ENCODE assay signal across 1 cellular context in the genomic region with DNA sequence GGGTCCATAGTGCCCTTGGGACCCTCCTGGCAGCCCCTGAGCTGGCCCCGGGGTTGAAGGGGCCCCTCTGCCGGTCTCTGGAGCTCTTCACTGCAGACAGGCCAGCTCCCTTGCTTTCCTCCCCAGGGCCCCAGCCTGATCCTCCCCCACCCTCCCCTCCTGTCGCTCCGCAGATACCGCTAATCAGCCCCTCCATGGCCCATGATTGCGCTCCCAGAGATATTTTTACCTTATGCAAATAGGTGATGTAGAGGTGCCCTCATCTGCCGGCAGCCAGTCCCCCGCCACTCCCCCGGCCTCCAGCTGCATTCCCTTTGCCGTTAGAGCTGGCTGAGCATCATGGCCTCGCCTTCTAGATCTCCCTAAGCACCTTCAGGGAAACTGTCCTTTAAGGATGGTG.
A peak's percentile ranks its signal among the peaks of the same experiment; 100 is the strongest.
TF ChIP-seq lines count a peak whose summit lies in the region.

No MANE protein-coding gene starts in this region.

TF ChIP-seq in K562, 482 proteins besides CTCF, POLR2A, EP300 and RAD21 (continued from another document and continues in another):
- TF ChIP-seq TEAD4 (IDR thresholded peaks at IDR 0.05; ENCODE audit: low read length) = peak; percentile 65
- no peak for TF ChIP-seq TEAD4 (CRISPR knock-in tag; IDR thresholded peaks at IDR 0.05; ENCODE audit: borderline replicate concordance)
- no peak for TF ChIP-seq SNRNP70 (optimal IDR thresholded peaks at IDR 0.05; ENCODE audit: low read depth, low read length)
- TF ChIP-seq ZNF134 (CRISPR knock-in tag; conservative IDR thresholded peaks at IDR 0.05) = no peak
- TF ChIP-seq, protein P1, sequence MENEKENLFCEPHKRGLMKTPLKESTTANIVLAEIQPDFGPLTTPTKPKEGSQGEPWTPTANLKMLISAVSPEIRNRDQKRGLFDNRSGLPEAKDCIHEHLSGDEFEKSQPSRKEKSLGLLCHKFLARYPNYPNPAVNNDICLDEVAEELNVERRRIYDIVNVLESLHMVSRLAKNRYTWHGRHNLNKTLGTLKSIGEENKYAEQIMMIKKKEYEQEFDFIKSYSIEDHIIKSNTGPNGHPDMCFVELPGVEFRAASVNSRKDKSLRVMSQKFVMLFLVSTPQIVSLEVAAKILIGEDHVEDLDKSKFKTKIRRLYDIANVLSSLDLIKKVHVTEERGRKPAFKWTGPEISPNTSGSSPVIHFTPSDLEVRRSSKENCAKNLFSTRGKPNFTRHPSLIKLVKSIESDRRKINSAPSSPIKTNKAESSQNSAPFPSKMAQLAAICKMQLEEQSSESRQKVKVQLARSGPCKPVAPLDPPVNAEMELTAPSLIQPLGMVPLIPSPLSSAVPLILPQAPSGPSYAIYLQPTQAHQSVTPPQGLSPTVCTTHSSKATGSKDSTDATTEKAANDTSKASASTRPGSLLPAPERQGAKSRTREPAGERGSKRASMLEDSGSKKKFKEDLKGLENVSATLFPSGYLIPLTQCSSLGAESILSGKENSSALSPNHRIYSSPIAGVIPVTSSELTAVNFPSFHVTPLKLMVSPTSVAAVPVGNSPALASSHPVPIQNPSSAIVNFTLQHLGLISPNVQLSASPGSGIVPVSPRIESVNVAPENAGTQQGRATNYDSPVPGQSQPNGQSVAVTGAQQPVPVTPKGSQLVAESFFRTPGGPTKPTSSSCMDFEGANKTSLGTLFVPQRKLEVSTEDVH (IDR thresholded peaks at IDR 0.05; ENCODE audit: low read depth, partially characterized antibody) = no peak
- no peak for TF ChIP-seq CCNT2 (IDR thresholded peaks at IDR 0.05; ENCODE audit: borderline replicate concordance, extremely low read depth, insufficient read length, low read depth, low read length)
- TF ChIP-seq, protein P2, sequence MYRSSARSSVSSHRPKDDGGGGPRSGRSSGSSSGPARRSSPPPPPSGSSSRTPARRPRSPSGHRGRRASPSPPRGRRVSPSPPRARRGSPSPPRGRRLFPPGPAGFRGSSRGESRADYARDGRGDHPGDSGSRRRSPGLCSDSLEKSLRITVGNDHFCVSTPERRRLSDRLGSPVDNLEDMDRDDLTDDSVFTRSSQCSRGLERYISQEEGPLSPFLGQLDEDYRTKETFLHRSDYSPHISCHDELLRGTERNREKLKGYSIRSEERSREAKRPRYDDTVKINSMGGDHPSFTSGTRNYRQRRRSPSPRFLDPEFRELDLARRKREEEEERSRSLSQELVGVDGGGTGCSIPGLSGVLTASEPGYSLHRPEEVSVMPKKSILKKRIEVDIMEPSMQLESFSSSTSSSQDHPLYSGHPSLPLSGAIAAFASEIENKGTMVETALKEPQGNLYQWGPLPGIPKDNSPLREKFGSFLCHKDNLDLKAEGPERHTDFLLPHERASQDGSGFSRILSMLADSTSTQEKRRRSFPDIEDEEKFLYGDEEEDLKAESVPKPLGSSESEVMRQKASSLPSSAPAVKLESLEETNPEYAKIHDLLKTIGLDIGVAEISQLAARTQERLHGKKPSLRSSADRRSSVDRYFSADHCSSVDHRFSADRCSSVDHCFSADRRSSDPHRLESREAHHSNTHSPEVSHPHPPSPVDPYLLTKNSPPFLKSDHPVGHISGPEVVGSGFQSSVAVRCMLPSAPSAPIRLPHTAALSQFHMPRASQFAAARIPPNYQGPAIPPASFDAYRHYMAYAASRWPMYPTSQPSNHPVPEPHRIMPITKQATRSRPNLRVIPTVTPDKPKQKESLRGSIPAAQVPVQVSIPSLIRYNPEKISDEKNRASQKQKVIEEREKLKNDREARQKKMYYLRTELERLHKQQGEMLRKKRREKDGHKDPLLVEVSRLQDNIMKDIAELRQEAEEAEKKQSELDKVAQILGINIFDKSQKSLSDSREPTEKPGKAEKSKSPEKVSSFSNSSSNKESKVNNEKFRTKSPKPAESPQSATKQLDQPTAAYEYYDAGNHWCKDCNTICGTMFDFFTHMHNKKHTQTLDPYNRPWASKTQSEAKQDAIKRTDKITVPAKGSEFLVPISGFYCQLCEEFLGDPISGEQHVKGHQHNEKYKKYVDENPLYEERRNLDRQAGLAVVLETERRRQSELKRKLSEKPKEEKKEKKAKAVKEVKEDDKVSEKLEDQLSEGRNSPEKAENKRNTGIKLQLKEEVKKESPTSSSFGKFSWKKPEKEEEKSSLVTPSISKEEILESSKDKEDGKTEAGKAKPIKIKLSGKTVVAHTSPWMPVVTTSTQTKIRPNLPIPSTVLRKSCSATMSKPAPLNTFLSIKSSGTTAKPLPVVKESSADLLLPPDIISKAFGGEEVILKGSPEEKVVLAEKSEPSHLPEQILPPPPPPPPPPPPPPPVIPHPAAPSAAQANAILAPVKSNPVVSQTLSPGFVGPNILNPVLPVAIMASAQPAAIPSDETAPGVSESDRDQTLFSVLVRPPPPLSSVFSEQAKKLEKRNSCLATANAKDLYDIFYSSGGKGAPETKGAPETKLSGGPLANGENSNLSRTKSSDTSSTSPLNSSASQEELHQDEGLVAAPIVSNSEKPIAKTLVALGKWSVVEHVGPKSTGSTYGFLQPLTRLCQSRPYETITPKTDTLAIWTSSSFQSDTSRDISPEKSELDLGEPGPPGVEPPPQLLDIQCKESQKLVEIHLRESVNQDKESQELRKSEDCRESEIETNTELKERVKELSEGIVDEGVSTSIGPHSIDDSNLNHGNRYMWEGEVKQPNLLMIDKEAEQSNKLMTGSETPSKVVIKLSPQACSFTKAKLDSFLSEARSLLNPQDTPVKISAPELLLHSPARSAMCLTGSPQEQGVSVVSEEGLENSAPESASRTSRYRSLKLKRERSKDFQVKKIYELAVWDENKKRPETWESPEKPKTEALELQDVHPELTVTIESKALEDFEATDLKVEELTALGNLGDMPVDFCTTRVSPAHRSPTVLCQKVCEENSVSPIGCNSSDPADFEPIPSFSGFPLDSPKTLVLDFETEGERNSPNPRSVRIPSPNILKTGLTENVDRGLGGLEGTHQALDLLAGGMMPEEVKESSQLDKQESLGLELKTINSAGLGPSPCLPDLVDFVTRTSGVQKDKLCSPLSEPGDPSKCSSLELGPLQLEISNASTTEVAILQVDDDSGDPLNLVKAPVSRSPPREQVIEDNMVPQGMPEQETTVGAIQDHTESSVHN (IDR thresholded peaks at IDR 0.05; ENCODE audit: borderline replicate concordance in 1 of 2, low read depth in 1 of 2) = no peak
- no peak for TF ChIP-seq WHSC1 (IDR thresholded peaks at IDR 0.05; ENCODE audit: low read length)
- TF ChIP-seq, protein P3, sequence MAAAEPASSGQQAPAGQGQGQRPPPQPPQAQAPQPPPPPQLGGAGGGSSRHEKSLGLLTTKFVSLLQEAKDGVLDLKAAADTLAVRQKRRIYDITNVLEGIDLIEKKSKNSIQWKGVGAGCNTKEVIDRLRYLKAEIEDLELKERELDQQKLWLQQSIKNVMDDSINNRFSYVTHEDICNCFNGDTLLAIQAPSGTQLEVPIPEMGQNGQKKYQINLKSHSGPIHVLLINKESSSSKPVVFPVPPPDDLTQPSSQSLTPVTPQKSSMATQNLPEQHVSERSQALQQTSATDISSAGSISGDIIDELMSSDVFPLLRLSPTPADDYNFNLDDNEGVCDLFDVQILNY (CRISPR knock-in tag; IDR thresholded peaks at IDR 0.05) = no peak
- no peak for TF ChIP-seq POLR2G (IDR thresholded peaks at IDR 0.05; ENCODE audit: low read depth, low read length)
- TF ChIP-seq, protein P4, sequence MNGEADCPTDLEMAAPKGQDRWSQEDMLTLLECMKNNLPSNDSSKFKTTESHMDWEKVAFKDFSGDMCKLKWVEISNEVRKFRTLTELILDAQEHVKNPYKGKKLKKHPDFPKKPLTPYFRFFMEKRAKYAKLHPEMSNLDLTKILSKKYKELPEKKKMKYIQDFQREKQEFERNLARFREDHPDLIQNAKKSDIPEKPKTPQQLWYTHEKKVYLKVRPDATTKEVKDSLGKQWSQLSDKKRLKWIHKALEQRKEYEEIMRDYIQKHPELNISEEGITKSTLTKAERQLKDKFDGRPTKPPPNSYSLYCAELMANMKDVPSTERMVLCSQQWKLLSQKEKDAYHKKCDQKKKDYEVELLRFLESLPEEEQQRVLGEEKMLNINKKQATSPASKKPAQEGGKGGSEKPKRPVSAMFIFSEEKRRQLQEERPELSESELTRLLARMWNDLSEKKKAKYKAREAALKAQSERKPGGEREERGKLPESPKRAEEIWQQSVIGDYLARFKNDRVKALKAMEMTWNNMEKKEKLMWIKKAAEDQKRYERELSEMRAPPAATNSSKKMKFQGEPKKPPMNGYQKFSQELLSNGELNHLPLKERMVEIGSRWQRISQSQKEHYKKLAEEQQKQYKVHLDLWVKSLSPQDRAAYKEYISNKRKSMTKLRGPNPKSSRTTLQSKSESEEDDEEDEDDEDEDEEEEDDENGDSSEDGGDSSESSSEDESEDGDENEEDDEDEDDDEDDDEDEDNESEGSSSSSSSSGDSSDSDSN (IDR thresholded peaks at IDR 0.05; ENCODE audit: borderline replicate concordance in 1 of 2, low read depth in 2 of 2, low read length in 2 of 2) = 0 out of 4 replicates have a peak, but pooled peaks of 1 of the 2 experiments have one; percentile 41
- TF ChIP-seq, protein P5, sequence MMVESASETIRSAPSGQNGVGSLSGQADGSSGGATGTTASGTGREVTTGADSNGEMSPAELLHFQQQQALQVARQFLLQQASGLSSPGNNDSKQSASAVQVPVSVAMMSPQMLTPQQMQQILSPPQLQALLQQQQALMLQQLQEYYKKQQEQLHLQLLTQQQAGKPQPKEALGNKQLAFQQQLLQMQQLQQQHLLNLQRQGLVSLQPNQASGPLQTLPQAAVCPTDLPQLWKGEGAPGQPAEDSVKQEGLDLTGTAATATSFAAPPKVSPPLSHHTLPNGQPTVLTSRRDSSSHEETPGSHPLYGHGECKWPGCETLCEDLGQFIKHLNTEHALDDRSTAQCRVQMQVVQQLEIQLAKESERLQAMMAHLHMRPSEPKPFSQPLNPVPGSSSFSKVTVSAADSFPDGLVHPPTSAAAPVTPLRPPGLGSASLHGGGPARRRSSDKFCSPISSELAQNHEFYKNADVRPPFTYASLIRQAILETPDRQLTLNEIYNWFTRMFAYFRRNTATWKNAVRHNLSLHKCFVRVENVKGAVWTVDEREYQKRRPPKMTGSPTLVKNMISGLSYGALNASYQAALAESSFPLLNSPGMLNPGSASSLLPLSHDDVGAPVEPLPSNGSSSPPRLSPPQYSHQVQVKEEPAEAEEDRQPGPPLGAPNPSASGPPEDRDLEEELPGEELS (CRISPR knock-in tag; IDR thresholded peaks at IDR 0.05; ENCODE audit: borderline replicate concordance) = no peak
- TF ChIP-seq XRCC3 (IDR thresholded peaks at IDR 0.05) = no peak
- TF ChIP-seq NR1H2 (CRISPR knock-in tag; IDR thresholded peaks at IDR 0.05) = no peak
- TF ChIP-seq, protein P6, sequence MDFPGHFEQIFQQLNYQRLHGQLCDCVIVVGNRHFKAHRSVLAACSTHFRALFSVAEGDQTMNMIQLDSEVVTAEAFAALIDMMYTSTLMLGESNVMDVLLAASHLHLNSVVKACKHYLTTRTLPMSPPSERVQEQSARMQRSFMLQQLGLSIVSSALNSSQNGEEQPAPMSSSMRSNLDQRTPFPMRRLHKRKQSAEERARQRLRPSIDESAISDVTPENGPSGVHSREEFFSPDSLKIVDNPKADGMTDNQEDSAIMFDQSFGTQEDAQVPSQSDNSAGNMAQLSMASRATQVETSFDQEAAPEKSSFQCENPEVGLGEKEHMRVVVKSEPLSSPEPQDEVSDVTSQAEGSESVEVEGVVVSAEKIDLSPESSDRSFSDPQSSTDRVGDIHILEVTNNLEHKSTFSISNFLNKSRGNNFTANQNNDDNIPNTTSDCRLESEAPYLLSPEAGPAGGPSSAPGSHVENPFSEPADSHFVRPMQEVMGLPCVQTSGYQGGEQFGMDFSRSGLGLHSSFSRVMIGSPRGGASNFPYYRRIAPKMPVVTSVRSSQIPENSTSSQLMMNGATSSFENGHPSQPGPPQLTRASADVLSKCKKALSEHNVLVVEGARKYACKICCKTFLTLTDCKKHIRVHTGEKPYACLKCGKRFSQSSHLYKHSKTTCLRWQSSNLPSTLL (IDR thresholded peaks at IDR 0.05) = no peak
- TF ChIP-seq, protein P7, sequence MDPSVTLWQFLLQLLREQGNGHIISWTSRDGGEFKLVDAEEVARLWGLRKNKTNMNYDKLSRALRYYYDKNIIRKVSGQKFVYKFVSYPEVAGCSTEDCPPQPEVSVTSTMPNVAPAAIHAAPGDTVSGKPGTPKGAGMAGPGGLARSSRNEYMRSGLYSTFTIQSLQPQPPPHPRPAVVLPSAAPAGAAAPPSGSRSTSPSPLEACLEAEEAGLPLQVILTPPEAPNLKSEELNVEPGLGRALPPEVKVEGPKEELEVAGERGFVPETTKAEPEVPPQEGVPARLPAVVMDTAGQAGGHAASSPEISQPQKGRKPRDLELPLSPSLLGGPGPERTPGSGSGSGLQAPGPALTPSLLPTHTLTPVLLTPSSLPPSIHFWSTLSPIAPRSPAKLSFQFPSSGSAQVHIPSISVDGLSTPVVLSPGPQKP (CRISPR knock-in tag; IDR thresholded peaks at IDR 0.05) = no peak
- no peak; the same call in 1 of the 2 replicates for TF ChIP-seq NFIC (IDR thresholded peaks at IDR 0.05)
- no peak for TF ChIP-seq SMARCC2 (IDR thresholded peaks at IDR 0.05; ENCODE audit: low read depth)
- TF ChIP-seq TCF3 (CRISPR knock-in tag; IDR thresholded peaks at IDR 0.05) = peak; percentile 68
- TF ChIP-seq, protein P8, sequence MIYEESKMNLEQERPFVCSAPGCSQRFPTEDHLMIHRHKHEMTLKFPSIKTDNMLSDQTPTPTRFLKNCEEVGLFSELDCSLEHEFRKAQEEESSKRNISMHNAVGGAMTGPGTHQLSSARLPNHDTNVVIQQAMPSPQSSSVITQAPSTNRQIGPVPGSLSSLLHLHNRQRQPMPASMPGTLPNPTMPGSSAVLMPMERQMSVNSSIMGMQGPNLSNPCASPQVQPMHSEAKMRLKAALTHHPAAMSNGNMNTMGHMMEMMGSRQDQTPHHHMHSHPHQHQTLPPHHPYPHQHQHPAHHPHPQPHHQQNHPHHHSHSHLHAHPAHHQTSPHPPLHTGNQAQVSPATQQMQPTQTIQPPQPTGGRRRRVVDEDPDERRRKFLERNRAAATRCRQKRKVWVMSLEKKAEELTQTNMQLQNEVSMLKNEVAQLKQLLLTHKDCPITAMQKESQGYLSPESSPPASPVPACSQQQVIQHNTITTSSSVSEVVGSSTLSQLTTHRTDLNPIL (CRISPR knock-in tag; IDR thresholded peaks at IDR 0.05) = no peak
- no peak for TF ChIP-seq ZNF347 (CRISPR knock-in tag; IDR thresholded peaks at IDR 0.05; ENCODE audit: low read depth)
- TF ChIP-seq ZBED1 (IDR thresholded peaks at IDR 0.05) = no peak
- TF ChIP-seq, protein P9, sequence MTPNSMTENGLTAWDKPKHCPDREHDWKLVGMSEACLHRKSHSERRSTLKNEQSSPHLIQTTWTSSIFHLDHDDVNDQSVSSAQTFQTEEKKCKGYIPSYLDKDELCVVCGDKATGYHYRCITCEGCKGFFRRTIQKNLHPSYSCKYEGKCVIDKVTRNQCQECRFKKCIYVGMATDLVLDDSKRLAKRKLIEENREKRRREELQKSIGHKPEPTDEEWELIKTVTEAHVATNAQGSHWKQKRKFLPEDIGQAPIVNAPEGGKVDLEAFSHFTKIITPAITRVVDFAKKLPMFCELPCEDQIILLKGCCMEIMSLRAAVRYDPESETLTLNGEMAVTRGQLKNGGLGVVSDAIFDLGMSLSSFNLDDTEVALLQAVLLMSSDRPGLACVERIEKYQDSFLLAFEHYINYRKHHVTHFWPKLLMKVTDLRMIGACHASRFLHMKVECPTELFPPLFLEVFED (CRISPR knock-in tag; conservative IDR thresholded peaks at IDR 0.05) = no peak
